In the genomic region with DNA sequence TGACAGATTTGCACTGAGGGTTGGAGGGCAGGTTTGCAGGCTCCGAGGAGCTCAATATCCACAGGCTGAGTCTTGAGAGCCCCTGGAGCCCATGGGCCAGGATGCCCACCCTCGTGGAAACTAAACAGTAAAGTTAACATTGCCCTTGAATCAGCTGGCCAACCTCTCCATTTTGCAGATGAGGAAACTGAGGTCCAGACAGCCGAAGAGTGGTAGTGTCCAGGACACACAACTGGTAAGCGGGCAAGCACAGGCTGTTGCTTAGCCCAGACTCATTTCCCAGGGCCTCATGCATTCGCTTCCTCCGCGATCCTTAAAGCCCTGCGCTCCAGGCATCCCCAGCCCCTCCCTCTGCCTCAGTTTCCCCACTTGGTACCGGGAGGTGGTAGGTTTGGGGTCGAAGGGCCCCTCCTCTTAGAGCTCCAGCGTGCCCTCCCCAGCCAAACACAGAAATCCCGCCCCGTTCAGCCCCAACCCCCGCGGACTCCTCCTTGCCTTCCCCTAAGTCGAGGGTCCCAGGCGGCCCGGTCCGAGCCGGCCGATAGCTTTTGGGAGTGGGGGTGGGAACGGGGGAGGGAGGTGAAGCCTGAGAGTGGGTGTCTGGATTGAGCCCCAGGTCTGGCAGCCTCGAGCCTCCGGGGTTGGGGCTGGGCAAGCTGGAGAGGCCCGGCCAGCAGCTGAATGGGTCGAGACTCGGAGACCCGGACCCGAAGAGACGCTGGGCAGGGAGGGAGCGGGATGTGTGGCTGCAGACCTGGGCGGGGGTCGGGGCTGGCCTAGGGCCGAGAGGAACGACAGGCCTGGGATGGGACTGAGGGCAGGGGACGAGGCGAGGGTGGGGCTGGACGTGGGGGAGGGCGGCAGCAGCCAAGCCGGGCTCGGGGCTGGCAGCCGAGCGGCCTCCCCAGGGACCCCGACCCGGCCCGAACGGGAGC, we compare ENCODE assay signal across 10 cellular contexts. TPM values are rescaled to one million over a fixed set of nuclear protein-coding genes. Genes with fewer than 3 reads are reported as not detected.
DNase-seq lines count a peak whose midpoint lies in the region; ATAC-seq and TF ChIP-seq lines count a peak whose summit lies in the region.
"Had no signal": no experiment of that assay in that cellular context is flagged by ENCODE, and none has a peak within 500 bp of the region (broad histone marks: within the 10 kb centered on the region; RNA-seq: fewer than 3 reads in every experiment).

No MANE protein-coding gene starts in this region.

- WGBS in heart right ventricle, 2 donors = 30% methylated on average over 42 to 47 of the region's 47 CpGs

- POLR2A ChIA-PET in PC-9 (lab: Charles Lee; ENCODE audit: unreplicated experiment) = no interaction called here

- peaks cover 6% of the 10 kb centered on the region for H3K4me1 Mint-ChIP-seq in T-helper 17 cell
- H3K4me1 Mint-ChIP-seq: activated naive CD8-positive, alpha-beta T cell treated with anti-CD3 and anti-CD28 coated beads, Interleukin-2, amount 10 ng/mL, durations not matched to agents 7 days and 5 days had no signal

- H3K4me1 ChIP-seq in BLaER1 (peaks cover 70% of the 10 kb centered on the region), heart right ventricle (peaks cover 4 to 39% (median 23%) of the 10 kb centered on the region in 9 donors), osteoblast (ENCODE audit: insufficient read depth, low read length) (no peaks in the 10 kb centered on the region), PC-9 (replicated peaks; ENCODE audit: insufficient read depth) (peaks cover 12% of the 10 kb centered on the region)

- no peaks in the 10 kb centered on the region for H3K9me2 ChIP-seq in PC-9 (ENCODE audit: insufficient read depth)

- no peak overlapping the region for H2AFZ ChIP-seq in osteoblast (ENCODE audit: low read length)
- no peak overlapping the region for H2AFZ ChIP-seq in PC-9

- H3K27ac Mint-ChIP-seq in T-helper 17 cell = no peak overlapping the region
- H3K27ac Mint-ChIP-seq: activated naive CD8-positive, alpha-beta T cell treated with anti-CD3 and anti-CD28 coated beads, Interleukin-2, amount 10 ng/mL, durations not matched to agents 7 days and 5 days had no signal

- no TSS peak for BruUV-seq in PC-9 (replicated peaks; lab: Mats Ljungman, UMichigan)

- H3K36me3 ChIP-seq in BLaER1 (no peaks in the 10 kb centered on the region), heart right ventricle (no peaks in the 10 kb centered on the region), osteoblast (ENCODE audit: insufficient read depth, low read length) (no peaks in the 10 kb centered on the region), PC-9 (ENCODE audit: low read depth) (no peaks in the 10 kb centered on the region)

- H3K4me2 ChIP-seq in BLaER1 (peak overlapping the region; percentile 100), osteoblast (ENCODE audit: insufficient read depth, low read length) (peak overlapping the region; percentile 10), PC-9 (no peak overlapping the region)

- H3K4me3 Mint-ChIP-seq in T-helper 17 cell = peak overlapping the region; percentile 88

- intact Hi-C loops in heart right ventricle (cut with DNase I) = no loop called here
- intact Hi-C loops in PC-9 (cut with micrococcal nuclease; ENCODE audit: unreplicated experiment) = no loop called here

- H3K4me3 ChIP-seq in BLaER1 = peak overlapping the region; percentile 70
- H3K4me3 ChIP-seq in heart right ventricle = peak overlapping the region; percentile 51 to 69 (median 64)
- H3K4me3 ChIP-seq in osteoblast (ENCODE audit: insufficient read depth, low read length) = peak overlapping the region; percentile 12
- no peak overlapping the region for H3K4me3 ChIP-seq in PC-9

- H3K27me3 Mint-ChIP-seq in T-helper 17 cell = peaks cover 47% of the 10 kb centered on the region

- ATAC-seq in T-helper 17 cell = no peak
- ATAC-seq in heart right ventricle = peak in 4 of 8 donors; percentile 4 to 15 (median 10)

- no peak for TF ChIP-seq CTCF in heart right ventricle (IDR thresholded peaks at IDR 0.05)
- TF ChIP-seq CTCF in osteoblast (IDR thresholded peaks at IDR 0.05; ENCODE audit: extremely low read depth, low read depth, low read length) = no peak
- TF ChIP-seq CTCF in PC-9 (conservative IDR thresholded peaks at IDR 0.05) = no peak

- DNase-seq in T-helper 17 cell (no peak), heart right ventricle (no peak), osteoblast (ENCODE audit: insufficient read length, low spot score, missing footprints) (peak; percentile 85), occipital lobe (lab: John Stamatoyannopoulos, UW) (no peak), SKM-1 treated with dmso at 0.1 percent for 144 hours (lab: John Stamatoyannopoulos, UW; ENCODE audit: unreplicated experiment) (no peak), PC-9 (no peak)
- DNase-seq in stimulated activated CD4-positive, alpha-beta T cell treated with anti-CD3 and anti-CD28 coated beads, Interleukin-4, amount 100 ng/mL, for 1 hour = no peak
- DNase-seq: activated naive CD8-positive, alpha-beta T cell treated with anti-CD3 and anti-CD28 coated beads, Interleukin-2, amount 10 ng/mL, durations not matched to agents 7 days and 5 days had no signal

- H3K79me2 ChIP-seq in osteoblast (ENCODE audit: insufficient read depth, low read length) = no peaks in the 10 kb centered on the region
- no peaks in the 10 kb centered on the region for H3K79me2 ChIP-seq in PC-9 (ENCODE audit: low read depth)

- no peaks in the 10 kb centered on the region; the same call in 1 of the 2 replicates for H3F3A ChIP-seq in PC-9 (ENCODE audit: insufficient read depth, low read depth)

- peaks cover 6% of the 10 kb centered on the region for H3K36me3 Mint-ChIP-seq in T-helper 17 cell (ENCODE audit: low read depth)
- H3K36me3 Mint-ChIP-seq: activated naive CD8-positive, alpha-beta T cell treated with anti-CD3 and anti-CD28 coated beads, Interleukin-2, amount 10 ng/mL, durations not matched to agents 7 days and 5 days had no signal

- peaks cover 24% of the 10 kb centered on the region for H4K20me1 ChIP-seq in BLaER1
- no peaks in the 10 kb centered on the region for H4K20me1 ChIP-seq in osteoblast (ENCODE audit: insufficient read depth, low read length)
- H4K20me1 ChIP-seq in PC-9 (ENCODE audit: insufficient read depth) = no peaks in the 10 kb centered on the region

- H3K27me3 ChIP-seq in BLaER1 (peaks cover 61% of the 10 kb centered on the region), heart right ventricle (peaks cover 4 to 59% (median 35%) of the 10 kb centered on the region in 7 donors), osteoblast (ENCODE audit: insufficient read depth, low read length) (peaks cover 53% of the 10 kb centered on the region), PC-9 (ENCODE audit: insufficient read depth, low read depth) (peaks cover 35% of the 10 kb centered on the region)

- no peaks in the 10 kb centered on the region for H3K9me3 ChIP-seq in BLaER1
- no peaks in the 10 kb centered on the region for H3K9me3 ChIP-seq in T-helper 17 cell (ENCODE audit: control insufficient read depth, low read length, poor library complexity, severe bottlenecking)
- H3K9me3 ChIP-seq in heart right ventricle = no peaks in the 10 kb centered on the region
- H3K9me3 ChIP-seq in osteoblast (ENCODE audit: low read depth, low read length) = no peaks in the 10 kb centered on the region
- H3K9me3 ChIP-seq in PC-9 (ENCODE audit: insufficient read depth, low read depth) = no peaks in the 10 kb centered on the region

- H3K27ac ChIP-seq in BLaER1 (no peak overlapping the region), heart right ventricle (peak overlapping the region; percentile 50 to 81 (median 78)), osteoblast (ENCODE audit: low read depth, low read length) (no peak overlapping the region), PC-9 (no peak overlapping the region)

- CTCF ChIA-PET in PC-9 (lab: Charles Lee) = no interaction called here

- H3K9ac ChIP-seq in BLaER1 = no peak overlapping the region

RNA-seq across cellular contexts. Expression of gene PTH1R, which starts 3.6 kb away (rescaled TPM):
- total RNA-seq in T-helper 17 cell = not detected
- total RNA-seq in heart right ventricle = 10 to 100 TPM in 2 of 10 donors, 1 to 10 TPM in 8; 1.5 to 18.5 (median 3.0) TPM
- 10 to 100 TPM; 12.8 to 89.8 TPM for polyA plus RNA-seq in heart right ventricle
- total RNA-seq in osteoblast = 0.29 and 0.36 TPM in 2 replicates
- 2.3 TPM for total RNA-seq in occipital lobe
- total RNA-seq in PC-9 (2021) = not detected in 2 replicates
- total RNA-seq: activated naive CD8-positive, alpha-beta T cell treated with anti-CD3 and anti-CD28 coated beads, Interleukin-2, amount 10 ng/mL, durations not matched to agents 7 days and 5 days; HT-29 had no signal

RNA-seq across cellular contexts. Expression of gene MYL3, which starts 17.9 kb away (rescaled TPM):
- not detected for total RNA-seq in T-helper 17 cell
- total RNA-seq in heart right ventricle = 1,000 to 10,000 TPM; 5,377 to 9,904 (median 7,431) TPM
- 1,000 to 10,000 TPM; 7,541 to 8,578 TPM for polyA plus RNA-seq in heart right ventricle
- total RNA-seq in osteoblast = not detected in 2 replicates
- total RNA-seq in occipital lobe = not detected
- total RNA-seq in PC-9 (2021) = not detected in 2 replicates
- total RNA-seq: activated naive CD8-positive, alpha-beta T cell treated with anti-CD3 and anti-CD28 coated beads, Interleukin-2, amount 10 ng/mL, durations not matched to agents 7 days and 5 days; HT-29 had no signal

Comparison
In these comparisons a context has a peak if more than half of its experiments do, and no peak if none do; other contexts are left out.
1. H3K27ac ChIP-seq: peak in heart right ventricle (10 of 10); none in BLaER1 (single experiment), osteoblast (single experiment) and PC-9 (single experiment).
2. RNA of gene MYL3, which starts 17.9 kb away (total RNA-seq): 5,377 to 9,904 TPM in heart right ventricle; not detected in T-helper 17 cell, not detected in osteoblast, not detected in occipital lobe (single experiment) and not detected in PC-9; every median in the first group is over 1,000 times any median in the second.